Comparison of ENCODE assay signal across 29 cellular contexts in genomic region chr20:62481441-62482135, GRCh38. TPM values are rescaled to one million over a fixed set of nuclear protein-coding genes. Genes with fewer than 3 reads are reported as not detected.
DNase-seq lines count a peak whose midpoint lies in the region; ATAC-seq and TF ChIP-seq lines count a peak whose summit lies in the region.
"Had no signal": no experiment of that assay in that cellular context is flagged by ENCODE, and none has a peak within 500 bp of the region (broad histone marks: within the 10 kb centered on the region; RNA-seq: fewer than 3 reads in every experiment).

No MANE protein-coding gene starts in this region.

- peaks cover 85% of the 10 kb centered on the region for H3K4me1 ChIP-seq in cardiac muscle cell (ENCODE audit: low read depth)
- peaks cover 0 to 50% of the 10 kb centered on the region in 2 donors for H3K4me1 ChIP-seq in right atrium auricular region
- H3K4me1 ChIP-seq in body of pancreas = peaks cover 25% of the 10 kb centered on the region
- H3K4me1 ChIP-seq: HAP-1 had no signal

- no peak for ATAC-seq in WTC11
- ATAC-seq in left lobe of liver = peak; percentile 25
- no peak for ATAC-seq in T-cell (replicated peaks in 1 of 4)
- ATAC-seq in body of pancreas = no peak
- ATAC-seq: K562 had no signal

- WGBS in body of pancreas, 2 donors = 56 to 72% methylated on average over 10 to 28 of the region's 28 CpGs

- no peak overlapping the region for H3K4me3 ChIP-seq in cardiac muscle cell
- H3K4me3 ChIP-seq in right atrium auricular region = no peak overlapping the region
- H3K4me3 ChIP-seq in body of pancreas = no peak overlapping the region
- H3K4me3 ChIP-seq: adrenal gland, HAP-1, K562 had no signal

- peaks cover 22% of the 10 kb centered on the region for H3K4me1 Mint-ChIP-seq in WTC11
- peaks cover 46% of the 10 kb centered on the region for H3K4me1 Mint-ChIP-seq in type B pancreatic cell (ENCODE audit: unreplicated experiment)
- H3K4me1 Mint-ChIP-seq in T-cell = peaks cover 9 to 14% (median 13%) of the 10 kb centered on the region in 3 donors

- POLR2A ChIA-PET in WTC11 (lab: Charles Lee) (no interaction called here), T-cell (lab: Charles Lee) (interaction anchor here in 1 of 2 donors (0.6 kb wide), 1 partner anchor 332 kb away, joined by 3 read pairs; no protein-coding TSS in a partner anchor)

- CTCF ChIA-PET in WTC11 (lab: Charles Lee) (interaction anchor here (1.0 to 3.4 kb wide), 8 partner anchors 14 to 310 kb away, joined by 3 to 20 read pairs (median 5); no protein-coding TSS in a partner anchor), T-cell (lab: Charles Lee) (no interaction called here)

- TF ChIP-seq POLR2A in body of pancreas (IDR thresholded peaks at IDR 0.05) = no peak

- intact Hi-C loops in body of pancreas (cut with DNase I) = no loop called here

- H3K27ac ChIP-seq in cardiac muscle cell (peak overlapping the region; percentile 62), right atrium auricular region (peak overlapping the region in 1 of 2 donors; percentile 7), body of pancreas (no peak overlapping the region)
- H3K27ac ChIP-seq: adrenal gland, brain microvascular endothelial cell, epithelial cell of prostate had no signal

- no peaks in the 10 kb centered on the region for H3K36me3 Mint-ChIP-seq in WTC11
- no peaks in the 10 kb centered on the region for H3K36me3 Mint-ChIP-seq in type B pancreatic cell
- H3K36me3 Mint-ChIP-seq in T-cell = no peaks in the 10 kb centered on the region

- no peaks in the 10 kb centered on the region for H3K9me3 ChIP-seq in cardiac muscle cell (ENCODE audit: low read depth)
- H3K9me3 ChIP-seq in right atrium auricular region = no peaks in the 10 kb centered on the region
- H3K9me3 ChIP-seq in body of pancreas = no peaks in the 10 kb centered on the region
- H3K9me3 ChIP-seq: adrenal gland, HAP-1 had no signal

- H3K9me3 Mint-ChIP-seq in WTC11 = no peaks in the 10 kb centered on the region
- H3K9me3 Mint-ChIP-seq in type B pancreatic cell = no peaks in the 10 kb centered on the region
- no peaks in the 10 kb centered on the region for H3K9me3 Mint-ChIP-seq in T-cell
- H3K9me3 Mint-ChIP-seq: activated naive CD4-positive, alpha-beta T cell treated with anti-CD3 and anti-CD28 coated beads for 36 hours; activated T-helper 1 cell treated with anti-CD3 and anti-CD28 coated beads, Interleukin-12 subunit alpha, Interleukin-12 subunit beta, Interleukin-2, Interleukin-4 antibody, amounts not matched to agents 30 ng/mL and 10 ng/mL and 1 ng/mL, durations not matched to agents 14 hours and 24 hours and 36 hours; stimulated activated naive CD8-positive, alpha-beta T cell treated with anti-CD3 and anti-CD28 coated beads, Interleukin-15, Interleukin-2, amounts not matched to agents 100 ng/mL and 50 ng/mL, for 24 hours had no signal

- H3K27me3 ChIP-seq in cardiac muscle cell (no peaks in the 10 kb centered on the region), right atrium auricular region (no peaks in the 10 kb centered on the region), body of pancreas (peaks cover 0 to under 1% of the 10 kb centered on the region in 2 donors)

- peak overlapping the region; percentile 44 for H3K4me3 Mint-ChIP-seq in WTC11
- no peak overlapping the region for H3K4me3 Mint-ChIP-seq in type B pancreatic cell
- H3K4me3 Mint-ChIP-seq in T-cell = no peak overlapping the region
- H3K4me3 Mint-ChIP-seq: activated naive CD4-positive, alpha-beta T cell treated with anti-CD3 and anti-CD28 coated beads for 36 hours; activated T-helper 1 cell treated with anti-CD3 and anti-CD28 coated beads, Interleukin-12 subunit alpha, Interleukin-12 subunit beta, Interleukin-2, Interleukin-4 antibody, amounts not matched to agents 30 ng/mL and 10 ng/mL and 1 ng/mL, durations not matched to agents 14 hours and 24 hours and 36 hours; stimulated activated naive CD8-positive, alpha-beta T cell treated with anti-CD3 and anti-CD28 coated beads, Interleukin-15, Interleukin-2, amounts not matched to agents 100 ng/mL and 50 ng/mL, for 24 hours had no signal

- no peak overlapping the region for H3K27ac Mint-ChIP-seq in WTC11
- H3K27ac Mint-ChIP-seq in type B pancreatic cell = peak overlapping the region; percentile 71
- no peak overlapping the region for H3K27ac Mint-ChIP-seq in T-cell
- H3K27ac Mint-ChIP-seq: activated naive CD4-positive, alpha-beta T cell treated with anti-CD3 and anti-CD28 coated beads for 36 hours; activated T-helper 1 cell treated with anti-CD3 and anti-CD28 coated beads, Interleukin-12 subunit alpha, Interleukin-12 subunit beta, Interleukin-2, Interleukin-4 antibody, amounts not matched to agents 30 ng/mL and 10 ng/mL and 1 ng/mL, durations not matched to agents 14 hours and 24 hours and 36 hours; progenitor cell of endocrine pancreas; stimulated activated naive CD8-positive, alpha-beta T cell treated with anti-CD3 and anti-CD28 coated beads, Interleukin-15, Interleukin-2, amounts not matched to agents 100 ng/mL and 50 ng/mL, for 24 hours had no signal

- H3K27me3 Mint-ChIP-seq in WTC11 (ENCODE audit: low read depth) (peaks cover 78% of the 10 kb centered on the region), type B pancreatic cell (peaks cover 29% of the 10 kb centered on the region), T-cell (peaks cover 55 to 77% of the 10 kb centered on the region in 2 donors)

- no peak for DNase-seq in cardiac muscle cell (ENCODE audit: low read depth in 1 of 2, low spot score in 1 of 2)
- DNase-seq in right atrium auricular region (ENCODE audit: low spot score) = no peak
- DNase-seq in WTC11 (ENCODE audit: low spot score) = no peak
- DNase-seq in left lobe of liver (ENCODE audit: low spot score) = no peak
- DNase-seq in type B pancreatic cell (ENCODE audit: extremely low spot score, unreplicated experiment) = no peak
- no peak for DNase-seq in T-cell
- no peak for DNase-seq in body of pancreas
- DNase-seq in T-helper 1 cell = no peak
- DNase-seq: activated CD4-positive, CD25-positive, alpha-beta regulatory T cell; activated naive CD4-positive, alpha-beta T cell treated with anti-CD3 and anti-CD28 coated beads for 36 hours; adrenal gland; brain microvascular endothelial cell; DMS53; effector CD8-positive, alpha-beta T cell; GDM1; kidney glomerular epithelial cell; NCI-H2029 treated with DMSO at 0.1 percent for 48 hours; NCI-H82; SHP77; T1000; trophoblast cell had no signal

- H3K36me3 ChIP-seq in cardiac muscle cell (no peaks in the 10 kb centered on the region), right atrium auricular region (no peaks in the 10 kb centered on the region), body of pancreas (replicated peaks in 1 of 2; ENCODE audit: insufficient read depth in 1 of 2, low read depth in 2 of 2) (no peaks in the 10 kb centered on the region)
- H3K36me3 ChIP-seq: adrenal gland, brain microvascular endothelial cell, HAP-1 had no signal

- TF ChIP-seq CTCF in cardiac muscle cell (IDR thresholded peaks at IDR 0.05; ENCODE audit: low read depth, low read length) (no peak), right atrium auricular region (IDR thresholded peaks at IDR 0.05) (no peak), WTC11 (IDR thresholded peaks at IDR 0.05) (no peak), type B pancreatic cell (conservative IDR thresholded peaks at IDR 0.05) (no peak), body of pancreas (IDR thresholded peaks at IDR 0.05) (no peak)

TF ChIP-seq in WTC11, 78 proteins besides CTCF, POLR2A, EP300 and RAD21:
- no peak for TF ChIP-seq RELA (CRISPR knock-in tag; IDR thresholded peaks at IDR 0.05; ENCODE audit: borderline replicate concordance)
- no peak for TF ChIP-seq NR3C1 (CRISPR knock-in tag; conservative IDR thresholded peaks at IDR 0.05; ENCODE audit: low read depth)
- TF ChIP-seq ERG (CRISPR knock-in tag; IDR thresholded peaks at IDR 0.05) = no peak
- TF ChIP-seq ZBTB43 (CRISPR knock-in tag; IDR thresholded peaks at IDR 0.05) = 0 out of 2 replicates have a peak, but pooled peaks have one; percentile 39
- peak; percentile 27; the same call in 1 of the 2 replicates for TF ChIP-seq NFYB (CRISPR knock-in tag; conservative IDR thresholded peaks at IDR 0.05; ENCODE audit: low read depth)
- TF ChIP-seq CBFB (CRISPR knock-in tag; IDR thresholded peaks at IDR 0.05; ENCODE audit: low read depth) = no peak
- no peak for TF ChIP-seq JUN (CRISPR knock-in tag; IDR thresholded peaks at IDR 0.05)
- TF ChIP-seq NFE2L1 (CRISPR knock-in tag; IDR thresholded peaks at IDR 0.05) = no peak

RNA-seq across cellular contexts. Expression of gene GATA5, which starts 5.8 kb away (rescaled TPM):
- 79.0 and 103 TPM in 2 replicates for total RNA-seq in cardiac muscle cell
- 66.8 and 96.5 TPM in 2 replicates for polyA plus RNA-seq in cardiac muscle cell
- total RNA-seq in right atrium auricular region = 1 to 10 TPM; 6.9 to 9.6 TPM
- total RNA-seq in WTC11 (2021) = 1.4 to 2.3 TPM (median 1.6 TPM) in 3 replicates
- total RNA-seq in left lobe of liver = 0.48 TPM
- 10.8 and 12.8 TPM in 2 replicates for total RNA-seq in type B pancreatic cell (ENCODE audit: low replicate concordance)
- total RNA-seq in T-cell = not detected
- total RNA-seq in body of pancreas = not detected
- total RNA-seq: activated naive CD4-positive, alpha-beta T cell treated with anti-CD3 and anti-CD28 coated beads for 36 hours; activated T-helper 1 cell treated with anti-CD3 and anti-CD28 coated beads, Interleukin-12 subunit alpha, Interleukin-12 subunit beta, Interleukin-2, Interleukin-4 antibody, amounts not matched to agents 30 ng/mL and 10 ng/mL and 1 ng/mL, durations not matched to agents 14 hours and 24 hours and 36 hours; lung microvascular endothelial cell; M059J had no signal

RNA-seq across cellular contexts. Expression of gene RBBP8NL, which starts 54.2 kb away (rescaled TPM):
- not detected in 2 replicates for total RNA-seq in cardiac muscle cell
- not detected in 2 replicates for polyA plus RNA-seq in cardiac muscle cell
- total RNA-seq in right atrium auricular region = not detected
- total RNA-seq in WTC11 (2021) = 0.99 to 1.5 TPM (median 1.4 TPM) in 3 replicates
- total RNA-seq in left lobe of liver = not detected
- total RNA-seq in type B pancreatic cell (ENCODE audit: low replicate concordance) = 7.3 and 17.9 TPM in 2 replicates
- total RNA-seq in T-cell = not detected
- total RNA-seq in body of pancreas = 1 to 10 TPM; 2.3 TPM
- total RNA-seq: activated naive CD4-positive, alpha-beta T cell treated with anti-CD3 and anti-CD28 coated beads for 36 hours; activated T-helper 1 cell treated with anti-CD3 and anti-CD28 coated beads, Interleukin-12 subunit alpha, Interleukin-12 subunit beta, Interleukin-2, Interleukin-4 antibody, amounts not matched to agents 30 ng/mL and 10 ng/mL and 1 ng/mL, durations not matched to agents 14 hours and 24 hours and 36 hours; adrenal gland; K562; lung microvascular endothelial cell; M059J had no signal
- polyA plus RNA-seq: adrenal gland, K562 had no signal
